In genomic region chr16:78812582-78812981, GRCh38 we compare ENCODE assay signal across 32 cellular contexts.
"Had no signal": no experiment of that assay in that cellular context is flagged by ENCODE, and none has a peak within 500 bp of the region (broad histone marks: within the 10 kb centered on the region; RNA-seq: fewer than 3 reads in every experiment).

No MANE protein-coding gene starts in this region.

- H3K36me3 ChIP-seq: ascending aorta, cardiac muscle cell, WERI-Rb-1 had no signal

- H3K27ac ChIP-seq: ascending aorta, cardiac muscle cell, WERI-Rb-1 had no signal

- ATAC-seq: activated CD4-positive, alpha-beta T cell treated with anti-CD3 and anti-CD28 coated beads for 36 hours; activated CD4-positive, CD25-positive, alpha-beta regulatory T cell treated with anti-CD3 and anti-CD28 coated beads, Interleukin-2, amount 50 U/mL, for 24 hours; activated CD8-positive, alpha-beta memory T cell treated with anti-CD3 and anti-CD28 coated beads, Interleukin-2, amount 10 ng/mL, durations not matched to agents 7 days and 5 days; activated CD8-positive, alpha-beta T cell treated with anti-CD3 and anti-CD28 coated beads, Interleukin-2, amount 10 ng/mL, durations not matched to agents 7 days and 5 days; activated naive CD8-positive, alpha-beta T cell treated with anti-CD3 and anti-CD28 coated beads, Interleukin-2, amount 50 U/mL, for 24 hours; WTC11 had no signal

- H3K4me3 ChIP-seq: ascending aorta, cardiac muscle cell had no signal

- H3K9me3 ChIP-seq: ascending aorta had no signal

- FAIRE-seq: bronchial epithelial cell, TTC549 had no signal

- DNase-seq: activated CD4-positive, alpha-beta memory T cell treated with anti-CD3 and anti-CD28 coated beads, Interleukin-2, amount 10 ng/mL, durations not matched to agents 7 days and 5 days; activated CD4-positive, alpha-beta T cell treated with anti-CD3 and anti-CD28 coated beads for 1 hour; activated CD4-positive, alpha-beta T cell treated with anti-CD3 and anti-CD28 coated beads for 36 hours; activated CD4-positive, alpha-beta T cell treated with anti-CD3 and anti-CD28 coated beads for 48 hours; activated CD4-positive, alpha-beta T cell treated with anti-CD3 and anti-CD28 coated beads, Interleukin-2, amount 10 ng/mL, durations not matched to agents 7 days and 5 days; activated CD4-positive, alpha-beta T cell treated with anti-CD3 and anti-CD28 coated beads, Interleukin-2, amount 50 U/mL, for 48 hours; activated CD4-positive, CD25-positive, alpha-beta regulatory T cell; activated CD8-positive, alpha-beta memory T cell treated with anti-CD3 and anti-CD28 coated beads for 24 hours; activated CD8-positive, alpha-beta memory T cell treated with anti-CD3 and anti-CD28 coated beads, Interleukin-2, amount 10 ng/mL, durations not matched to agents 7 days and 5 days; activated CD8-positive, alpha-beta memory T cell treated with anti-CD3 and anti-CD28 coated beads, Interleukin-2, amount 50 U/mL, for 48 hours; activated CD8-positive, alpha-beta T cell treated with anti-CD3 and anti-CD28 coated beads, Interleukin-2, amount 10 ng/mL, durations not matched to agents 7 days and 5 days; activated effector memory CD4-positive, alpha-beta T cell treated with Interleukin-2 at 50 U/mL for 16 hours; activated gamma-delta T cell; activated naive CD4-positive, alpha-beta T cell treated with anti-CD3 and anti-CD28 coated beads, Interleukin-2, amount 10 ng/mL, durations not matched to agents 7 days and 5 days; activated naive CD4-positive, alpha-beta T cell treated with Interleukin-2 at 50 U/mL for 16 hours; activated naive CD8-positive, alpha-beta T cell treated with anti-CD3 and anti-CD28 coated beads, Interleukin-2, amount 10 ng/mL, durations not matched to agents 7 days and 5 days; activated naive CD8-positive, alpha-beta T cell treated with anti-CD3 and anti-CD28 coated beads, Interleukin-2, amount 50 U/mL, for 24 hours; activated T-cell treated with anti-CD3 and anti-CD28 coated beads, Interleukin-2, amount 50 U/mL, for 24 hours; activated T-cell treated with anti-CD3 and anti-CD28 coated beads, Interleukin-2, amount 50 U/mL, for 48 hours; amygdala; anterior cingulate cortex; caudate nucleus; cerebellar nuclear complex; T-helper 2 cell; T-helper 9 cell; WERI-Rb-1 had no signal

- H3K27me3 ChIP-seq: ascending aorta, cardiac muscle cell had no signal
